In the genomic region with DNA sequence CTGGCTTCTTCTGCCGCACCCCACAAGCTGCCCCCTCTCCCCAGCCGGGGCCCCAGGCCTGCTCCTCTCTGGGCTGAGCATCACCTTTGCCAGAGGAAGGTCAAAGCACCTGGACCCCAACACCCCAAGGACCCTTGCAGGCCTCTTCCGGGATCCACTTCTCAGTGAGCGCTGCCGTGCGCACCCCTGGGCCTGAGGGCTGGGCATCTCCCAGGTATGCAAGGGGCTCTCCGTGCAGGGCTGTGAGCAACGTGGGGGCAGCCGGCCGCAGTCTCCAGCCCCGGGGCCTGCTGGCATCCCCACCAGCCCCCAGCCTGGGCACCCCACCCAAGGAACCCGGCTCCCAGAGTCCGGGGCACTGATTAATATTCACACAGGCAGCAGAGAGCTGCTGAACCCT, we compare ENCODE assay signal across 23 cellular contexts.
DNase-seq lines count a peak whose midpoint lies in the region; ATAC-seq, FAIRE-seq and TF ChIP-seq lines count a peak whose summit lies in the region.
"Had no signal": no experiment of that assay in that cellular context is flagged by ENCODE, and none has a peak within 500 bp of the region (broad histone marks: within the 10 kb centered on the region; RNA-seq: fewer than 3 reads in every experiment).

No MANE protein-coding gene starts in this region.

- H3K4me2 ChIP-seq in HepG2 (ENCODE audit: low read depth, low read length), result no peak overlapping the region

- no peaks in the 10 kb centered on the region for H3K4me1 ChIP-seq in right lobe of liver
- peaks cover 18% of the 10 kb centered on the region for H3K4me1 ChIP-seq in HepG2 (ENCODE audit: insufficient read depth, low read length)
- peaks cover 0 to 7% of the 10 kb centered on the region in 2 donors for H3K4me1 ChIP-seq in left lung
- H3K4me1 ChIP-seq in transverse colon, result peaks cover 0 to 5% (median 1%) of the 10 kb centered on the region in 4 donors
- peaks cover 13% of the 10 kb centered on the region for H3K4me1 ChIP-seq in CD8-positive, alpha-beta T cell (ENCODE audit: insufficient read depth, low read length)

- TF ChIP-seq POLR2A in right lobe of liver (IDR thresholded peaks at IDR 0.05) (no peak), HepG2 (IDR thresholded peaks at IDR 0.05; ENCODE audit: insufficient read depth in 1 of 2, low read depth in 2 of 2, low read length in 2 of 2) (no peak), transverse colon (IDR thresholded peaks at IDR 0.05) (no peak)

- no peak overlapping the region for H2AFZ ChIP-seq in HepG2 (ENCODE audit: low read length)

- H3K9ac ChIP-seq in HepG2 (ENCODE audit: insufficient read depth, low read depth, low read length), result no peak overlapping the region

- TF ChIP-seq EP300 in HepG2 (IDR thresholded peaks at IDR 0.05; ENCODE audit: low read depth in 2 of 2, low read length in 2 of 2), result no peak
- TF ChIP-seq EP300 in HepG2 (CRISPR knock-in tag; IDR thresholded peaks at IDR 0.05; ENCODE audit: borderline replicate concordance), result no peak
- no peak for TF ChIP-seq EP300 in transverse colon (IDR thresholded peaks at IDR 0.05; ENCODE audit: low read depth)

- no peaks in the 10 kb centered on the region for H3K79me2 ChIP-seq in HepG2 (ENCODE audit: insufficient read depth, low read length)

- H3K27ac ChIP-seq in right lobe of liver, result no peak overlapping the region
- H3K27ac ChIP-seq in HepG2 (ENCODE audit: extremely low read length, insufficient read depth, low read length), result no peak overlapping the region
- no peak overlapping the region for H3K27ac ChIP-seq in left lung
- no peak overlapping the region for H3K27ac ChIP-seq in transverse colon
- H3K27ac ChIP-seq in CD8-positive, alpha-beta T cell (ENCODE audit: low read depth, low read length), result no peak overlapping the region
- H3K27ac ChIP-seq: ovary, tibial nerve had no signal

- H3K9me3 Mint-ChIP-seq in CD8-positive, alpha-beta T cell, result peaks cover 8% of the 10 kb centered on the region

- H3K27me3 ChIP-seq in right lobe of liver (no peaks in the 10 kb centered on the region), HepG2 (ENCODE audit: control insufficient read depth in 1 of 2, insufficient read depth in 2 of 2, low read length in 2 of 2) (peaks cover under 1 to 1% of the 10 kb centered on the region in 2 experiments; a peak in 2 of 5 replicates), left lung (no peaks in the 10 kb centered on the region), transverse colon (no peaks in the 10 kb centered on the region)
- no peaks in the 10 kb centered on the region for H3K27me3 ChIP-seq in CD8-positive, alpha-beta T cell (ENCODE audit: insufficient read depth, low read length)
- H3K27me3 ChIP-seq: MG63, ovary, tibial nerve had no signal

- no peak overlapping the region for H3K4me3 ChIP-seq in right lobe of liver
- no peak overlapping the region for H3K4me3 ChIP-seq in HepG2 (replicated peaks in 1 of 3; ENCODE audit: insufficient read depth in 1 of 3, low read depth in 2 of 3, low read length in 3 of 3)
- H3K4me3 ChIP-seq in left lung, result no peak overlapping the region
- no peak overlapping the region for H3K4me3 ChIP-seq in transverse colon
- H3K4me3 ChIP-seq in CD8-positive, alpha-beta T cell (ENCODE audit: low read depth, low read length), result no peak overlapping the region
- H3K4me3 ChIP-seq: K562, MG63, ovary, tibial nerve had no signal

- CTCF ChIA-PET in HepG2 (lab: Yijun Ruan, JAX; ENCODE audit: low intra/inter-chr PET ratio, low total read pairs), result no interaction called here
- CTCF ChIA-PET in CD8-positive, alpha-beta T cell (lab: Charles Lee), result no interaction called here

- in situ Hi-C loops in HepG2 (cut with HindIII; ENCODE audit: extremely low pct_ligation_motif_present, low pct_unique_long_range_greater_than_20kb), result no loop called here
- in situ Hi-C loops in transverse colon (cut with MboI; ENCODE audit: low pct_ligation_motif_present in 1 of 4, low pct_unique_long_range_greater_than_20kb in 1 of 4, low sequenced_read_pairs in 3 of 4), result loop anchor here (25.0 kb wide), 1 partner anchor 274 kb away; no protein-coding TSS in a partner anchor

- no peaks in the 10 kb centered on the region for H3K27me3 Mint-ChIP-seq in CD8-positive, alpha-beta T cell (ENCODE audit: low read depth)
- H3K27me3 Mint-ChIP-seq: activated naive CD8-positive, alpha-beta T cell treated with anti-CD3 and anti-CD28 coated beads, Interleukin-2, amount 50 U/mL, for 24 hours; CD4-positive, alpha-beta T cell had no signal

- ATAC-seq in right lobe of liver (no peak), HepG2 (no peak), left lung (no peak), HG03520 (IDR thresholded peaks at IDR 0.05; ENCODE audit: unreplicated experiment) (no peak)
- ATAC-seq in CD8-positive, alpha-beta T cell, result no peak
- ATAC-seq: activated CD4-positive, CD25-positive, alpha-beta regulatory T cell treated with anti-CD3 and anti-CD28 coated beads, Interleukin-2, amount 50 U/mL, for 24 hours; activated naive CD8-positive, alpha-beta T cell treated with anti-CD3 and anti-CD28 coated beads, Interleukin-2, amount 50 U/mL, for 24 hours; K562; Right ventricle myocardium inferior had no signal

- no peaks in the 10 kb centered on the region for H4K20me1 ChIP-seq in HepG2 (ENCODE audit: insufficient read depth, low read length)

- FAIRE-seq in HepG2 (lab: Jason Lieb, UNC), result no peak
- FAIRE-seq: K562 had no signal

- H3K27ac Mint-ChIP-seq in CD8-positive, alpha-beta T cell, result no peak overlapping the region
- H3K27ac Mint-ChIP-seq: activated naive CD8-positive, alpha-beta T cell treated with anti-CD3 and anti-CD28 coated beads, Interleukin-2, amount 50 U/mL, for 24 hours; brain; CD4-positive, alpha-beta T cell; nephron had no signal

- DNase-seq in right lobe of liver (peak in 2 of 3 donors; percentile 32 to 39), HepG2 (ENCODE audit: low spot score) (no peak), left lung (peak; percentile 12 to 63), transverse colon (peak; percentile 4)
- peak; percentile 35 for DNase-seq in activated CD8-positive, alpha-beta memory T cell treated with anti-CD3 and anti-CD28 coated beads for 24 hours
- no peak for DNase-seq in CD8-positive, alpha-beta T cell
- no peak for DNase-seq in activated naive CD4-positive, alpha-beta T cell (lab: John Stamatoyannopoulos, UW)
- DNase-seq: activated naive CD8-positive, alpha-beta T cell treated with anti-CD3 and anti-CD28 coated beads, Interleukin-2, amount 50 U/mL, for 24 hours; CD4-positive, alpha-beta T cell; effector CD8-positive, alpha-beta T cell; MG63; midbrain; NCI-H1436; NCI-H446; OCI-M1 had no signal

- no peak overlapping the region for H3K4me3 Mint-ChIP-seq in CD8-positive, alpha-beta T cell
- H3K4me3 Mint-ChIP-seq: activated naive CD8-positive, alpha-beta T cell treated with anti-CD3 and anti-CD28 coated beads, Interleukin-2, amount 50 U/mL, for 24 hours; brain; CD4-positive, alpha-beta T cell; nephron had no signal

- TF ChIP-seq CTCF in right lobe of liver (IDR thresholded peaks at IDR 0.05), result no peak
- no peak for TF ChIP-seq CTCF in HepG2 (CRISPR knock-in tag; IDR thresholded peaks at IDR 0.05)
- no peak for TF ChIP-seq CTCF in left lung (IDR thresholded peaks at IDR 0.05)
- no peak for TF ChIP-seq CTCF in transverse colon (IDR thresholded peaks at IDR 0.05)
- TF ChIP-seq CTCF in CD8-positive, alpha-beta T cell (IDR thresholded peaks at IDR 0.05), result no peak

- H3K36me3 Mint-ChIP-seq in CD8-positive, alpha-beta T cell, result peaks cover 3% of the 10 kb centered on the region
- H3K36me3 Mint-ChIP-seq: brain had no signal

- intact Hi-C loops in right lobe of liver (cut with DNase I) (loop anchor here (10.0 kb wide), 2 partner anchors 161 to 271 kb away; no protein-coding TSS in a partner anchor), HepG2 (cut with micrococcal nuclease; ENCODE audit: unreplicated experiment) (loop anchor here (10.0 kb wide), 1 partner anchor 271 kb away; no protein-coding TSS in a partner anchor), left lung (cut with DNase I) (no loop called here), transverse colon (cut with DNase I; ENCODE audit: low total_unique reads) (no loop called here)
- intact Hi-C loops in CD8-positive, alpha-beta T cell (cut with DNase I, micrococcal nuclease), result loop anchor here in 1 of 2 experiments (10.0 kb wide), 1 partner anchor 381 kb away; no protein-coding TSS in a partner anchor

- H3K36me3 ChIP-seq in right lobe of liver (no peaks in the 10 kb centered on the region), HepG2 (replicated peaks in 1 of 2; ENCODE audit: control insufficient read depth in 1 of 2, insufficient read depth in 2 of 2, low read length in 2 of 2) (no peaks in the 10 kb centered on the region), left lung (no peaks in the 10 kb centered on the region), transverse colon (no peaks in the 10 kb centered on the region)
- no peaks in the 10 kb centered on the region for H3K36me3 ChIP-seq in CD8-positive, alpha-beta T cell (ENCODE audit: insufficient read depth, low read length)
- H3K36me3 ChIP-seq: MG63, ovary, tibial nerve had no signal

- H3K9me3 ChIP-seq in right lobe of liver (peaks cover 0 to 3% (median 0%) of the 10 kb centered on the region in 4 donors), HepG2 (ENCODE audit: low read length) (peaks cover 7% of the 10 kb centered on the region), left lung (peaks cover 0 to 13% of the 10 kb centered on the region in 2 donors), transverse colon (peaks cover 14 to 16% of the 10 kb centered on the region in 2 donors)
- no peaks in the 10 kb centered on the region for H3K9me3 ChIP-seq in CD8-positive, alpha-beta T cell (ENCODE audit: low read length)

- H3K4me1 Mint-ChIP-seq in CD8-positive, alpha-beta T cell (ENCODE audit: low read depth), result peaks cover 20% of the 10 kb centered on the region

- POLR2A ChIA-PET in HepG2 (lab: Yijun Ruan, JAX), result no interaction called here
- POLR2A ChIA-PET in CD8-positive, alpha-beta T cell (lab: Charles Lee), result no interaction called here

- no TSS peak for BruUV-seq in HepG2 (replicated peaks; lab: Mats Ljungman, UMichigan)

- no peak for TF ChIP-seq RAD21 in HepG2 (CRISPR knock-in tag; IDR thresholded peaks at IDR 0.05)

- 25% methylated on average over 2 of the region's 13 CpGs for WGBS in right lobe of liver (ENCODE audit: insufficient coverage, low coverage, low lambda C conversion rate, missing lambda C conversion rate)
- 80% methylated on average over 2 of the region's 13 CpGs for WGBS in HepG2 (ENCODE audit: low lambda C conversion rate)
- WGBS in transverse colon (ENCODE audit: low coverage in 1 of 2), 2 donors, result 84% methylated on average over 12 of the region's 13 CpGs; no CpG with 5 or more reads in 1 of the 2 donors

TF ChIP-seq in HepG2, 621 proteins besides CTCF, POLR2A, EP300 and RAD21 (continues in another document):
- no peak for TF ChIP-seq ZNF44 (CRISPR knock-in tag; IDR thresholded peaks at IDR 0.05)
- no peak for TF ChIP-seq ZNF547 (CRISPR knock-in tag; IDR thresholded peaks at IDR 0.05)
- TF ChIP-seq ZNF441 (CRISPR knock-in tag; IDR thresholded peaks at IDR 0.05; ENCODE audit: borderline replicate concordance), result no peak
- TF ChIP-seq TP53 (CRISPR knock-in tag; conservative IDR thresholded peaks at IDR 0.05), result no peak
- TF ChIP-seq GPN1 (CRISPR knock-in tag; IDR thresholded peaks at IDR 0.05; ENCODE audit: borderline replicate concordance), result no peak

Comparison
In these comparisons a context has a peak if more than half of its experiments do, and no peak if none do; other contexts are left out.
1. DNase-seq: peak in right lobe of liver (2 of 3), activated CD8-positive, alpha-beta memory T cell treated with anti-CD3 and anti-CD28 coated beads for 24 hours (single experiment), left lung (2 of 2) and transverse colon (single experiment); none in HepG2 (single experiment), CD8-positive, alpha-beta T cell (0 of 7) and activated naive CD4-positive, alpha-beta T cell (0 of 4).
2. intact Hi-C loops: an anchor here in right lobe of liver (10.0 kb wide) and HepG2 (10.0 kb wide); none called in left lung and transverse colon.